ENCODE assay signal across 17 cellular contexts in genomic region chr3:162390891-162391290, GRCh38.
DNase-seq lines count a peak whose midpoint lies in the region; ATAC-seq, FAIRE-seq and TF ChIP-seq lines count a peak whose summit lies in the region.
"Had no signal": no experiment of that assay in that cellular context is flagged by ENCODE, and none has a peak within 500 bp of the region (broad histone marks: within the 10 kb centered on the region; RNA-seq: fewer than 3 reads in every experiment).

No MANE protein-coding gene starts in this region.

- no peak overlapping the region for H3K4me3 Mint-ChIP-seq in H9
- H3K4me3 Mint-ChIP-seq: activated naive CD4-positive, alpha-beta T cell treated with anti-CD3 and anti-CD28 coated beads for 36 hours; stimulated activated effector memory CD8-positive, alpha-beta T cell treated with anti-CD3 and anti-CD28 coated beads, Interleukin-12 subunit alpha, Interleukin-12 subunit beta, amount 100 ng/mL, for 72 hours had no signal

- H3K79me1 ChIP-seq in IMR-90 (ENCODE audit: low read depth in 1 of 2, low read length in 2 of 2) (no peaks in the 10 kb centered on the region), mesendoderm (ENCODE audit: low read length) (no peaks in the 10 kb centered on the region), H9 (ENCODE audit: insufficient read depth, low read depth, low read length, poor library complexity, severe bottlenecking) (no peaks in the 10 kb centered on the region)

- H3K9me3 ChIP-seq in IMR-90 (ENCODE audit: control insufficient read depth, insufficient read depth, low read length), result no peaks in the 10 kb centered on the region
- H3K9me3 ChIP-seq in H9 (ENCODE audit: control insufficient read depth, low read depth, low read length), result peaks cover 10% of the 10 kb centered on the region
- no peaks in the 10 kb centered on the region for H3K9me3 ChIP-seq in SJCRH30 (replicated peaks)
- H3K9me3 ChIP-seq in HAP-1, result no peaks in the 10 kb centered on the region
- H3K9me3 ChIP-seq: BLaER1 treated with 17β-estradiol and CSF1 and Interleukin-3, amounts not matched to agents 10 nM and 100 nM; lower lobe of right lung; uterus had no signal

- H2BK120ac ChIP-seq in IMR-90 (ENCODE audit: low read depth, low read length) (peak overlapping the region; percentile 67), mesendoderm (ENCODE audit: low read depth, low read length) (no peak overlapping the region), H9 (ENCODE audit: low read depth, low read length, poor library complexity, severe bottlenecking) (no peak overlapping the region)

- TF ChIP-seq CTCF in AG10803 (conservative IDR thresholded peaks at IDR 0.05; ENCODE audit: low read length) (no peak), IMR-90 (conservative IDR thresholded peaks at IDR 0.05; ENCODE audit: low read depth, low read length) (no peak), bronchial epithelial cell (IDR thresholded peaks at IDR 0.05; ENCODE audit: insufficient read depth, low read length, severe bottlenecking) (no peak), H9 (conservative IDR thresholded peaks at IDR 0.05) (no peak)

- no peaks in the 10 kb centered on the region for H3K36me3 ChIP-seq in IMR-90 (ENCODE audit: control insufficient read depth, insufficient read depth, low read length)
- no peaks in the 10 kb centered on the region for H3K36me3 ChIP-seq in bronchial epithelial cell (ENCODE audit: control insufficient read depth, insufficient read depth, low read length)
- no peaks in the 10 kb centered on the region for H3K36me3 ChIP-seq in mesendoderm (ENCODE audit: control insufficient read depth, insufficient read depth, low read length)
- H3K36me3 ChIP-seq in SJCRH30, result no peaks in the 10 kb centered on the region
- no peaks in the 10 kb centered on the region for H3K36me3 ChIP-seq in HAP-1 (replicated peaks)
- H3K36me3 ChIP-seq: BLaER1 treated with 17β-estradiol and CSF1 and Interleukin-3, amounts not matched to agents 10 nM and 100 nM; lower lobe of right lung; uterus had no signal

- no peak overlapping the region for H3K4me3 ChIP-seq in AG10803 (ENCODE audit: low read length)
- no peak overlapping the region for H3K4me3 ChIP-seq in IMR-90 (ENCODE audit: insufficient read depth, low read depth, low read length)
- H3K4me3 ChIP-seq in bronchial epithelial cell (ENCODE audit: low read depth, low read length), result no peak overlapping the region
- no peak overlapping the region for H3K4me3 ChIP-seq in mesendoderm (ENCODE audit: low read length)
- no peak overlapping the region for H3K4me3 ChIP-seq in SJCRH30
- no peak overlapping the region for H3K4me3 ChIP-seq in HAP-1
- H3K4me3 ChIP-seq: BLaER1 treated with 17β-estradiol and CSF1 and Interleukin-3, amounts not matched to agents 10 nM and 100 nM; hepatocyte; lower lobe of right lung; uterus had no signal

- no peaks in the 10 kb centered on the region for H3K9me1 ChIP-seq in IMR-90 (ENCODE audit: insufficient read depth, low read length)

- intact Hi-C loops in IMR-90 (cut with micrococcal nuclease), result no loop called here

- H2BK20ac ChIP-seq in IMR-90 (ENCODE audit: low read depth, low read length), result peak overlapping the region; percentile 61; the same call in 1 of the 2 replicates
- H2BK20ac ChIP-seq in H9 (ENCODE audit: low read depth, low read length, poor library complexity, severe bottlenecking), result no peak overlapping the region

- H3K9ac ChIP-seq in IMR-90 (ENCODE audit: low read depth, low read length) (no peak overlapping the region), mesendoderm (ENCODE audit: low read length) (no peak overlapping the region), H9 (ENCODE audit: extremely low read depth, insufficient read length, low read length) (no peak overlapping the region)
- H3K9ac ChIP-seq: BLaER1 treated with 17β-estradiol and CSF1 and Interleukin-3, amounts not matched to agents 10 nM and 100 nM had no signal

- H3K23me2 ChIP-seq in H9 (ENCODE audit: insufficient read length, low read depth, low read length, poor library complexity, severe bottlenecking), result no peaks in the 10 kb centered on the region

- no peak for TF ChIP-seq POLR2A in IMR-90 (IDR thresholded peaks at IDR 0.05; ENCODE audit: low read depth, low read length)

- H3K23ac ChIP-seq in IMR-90 (ENCODE audit: low read depth, low read length) (no peak overlapping the region), mesendoderm (ENCODE audit: low read length) (no peak overlapping the region), H9 (ENCODE audit: insufficient read length, low read depth, low read length) (no peak overlapping the region)

- dilution Hi-C loops in IMR-90 (cut with HindIII; ENCODE audit: low sequenced_read_pairs, unreplicated experiment), result no loop called here

- H3K4me2 ChIP-seq in IMR-90 (ENCODE audit: low read depth, low read length) (peak overlapping the region; percentile 20; the same call in 1 of the 2 replicates), mesendoderm (ENCODE audit: low read length) (no peak overlapping the region), H9 (ENCODE audit: insufficient read depth, insufficient read length, low read length) (no peak overlapping the region)
- H3K4me2 ChIP-seq: BLaER1 treated with 17β-estradiol and CSF1 and Interleukin-3, amounts not matched to agents 10 nM and 100 nM; hepatocyte had no signal

- H4K91ac ChIP-seq in IMR-90 (ENCODE audit: insufficient read depth, low read depth, low read length), result no peak overlapping the region
- H4K91ac ChIP-seq in H9 (ENCODE audit: insufficient read length, low read depth, low read length), result no peak overlapping the region

- H3K14ac ChIP-seq in IMR-90 (replicated peaks; ENCODE audit: low read depth, low read length) (no peak overlapping the region), H9 (ENCODE audit: insufficient read depth, low read length) (no peak overlapping the region)

- H2AFZ ChIP-seq in IMR-90 (replicated peaks; ENCODE audit: low read length, poor library complexity) (no peak overlapping the region), H9 (ENCODE audit: low read length) (no peak overlapping the region)
- H2AFZ ChIP-seq: hepatocyte had no signal

- H4K5ac ChIP-seq in IMR-90 (ENCODE audit: low read depth, low read length) (no peak overlapping the region), mesendoderm (ENCODE audit: low read length) (no peak overlapping the region), H9 (ENCODE audit: insufficient read length, low read depth, low read length) (no peak overlapping the region)

- peak overlapping the region; percentile 91 for H2BK5ac ChIP-seq in IMR-90 (ENCODE audit: low read depth, low read length, poor library complexity, severe bottlenecking)
- no peak overlapping the region for H2BK5ac ChIP-seq in mesendoderm (ENCODE audit: low read length)
- H2BK5ac ChIP-seq in H9 (ENCODE audit: insufficient read length, low read length), result no peak overlapping the region

- peak; percentile 84 for ATAC-seq in IMR-90 (ENCODE audit: low read depth)
- ATAC-seq: lower lobe of right lung; stimulated activated effector memory CD8-positive, alpha-beta T cell treated with anti-CD3 and anti-CD28 coated beads, Interleukin-12 subunit alpha, Interleukin-12 subunit beta, amount 100 ng/mL, for 72 hours had no signal

- H2AK5ac ChIP-seq in IMR-90 (ENCODE audit: low read depth, low read length) (no peak overlapping the region), mesendoderm (ENCODE audit: low read length) (no peak overlapping the region), H9 (ENCODE audit: insufficient read length, low read length) (no peak overlapping the region)

- no peaks in the 10 kb centered on the region for H3K27me3 ChIP-seq in IMR-90 (ENCODE audit: control insufficient read depth, insufficient read depth, low read length)
- H3K27me3 ChIP-seq in bronchial epithelial cell (ENCODE audit: control insufficient read depth, insufficient read depth, low read length), result no peaks in the 10 kb centered on the region
- H3K27me3 ChIP-seq in mesendoderm (ENCODE audit: insufficient read depth, low read length, poor library complexity), result no peaks in the 10 kb centered on the region
- no peaks in the 10 kb centered on the region for H3K27me3 ChIP-seq in H9 (ENCODE audit: insufficient read depth, low read length)
- no peaks in the 10 kb centered on the region for H3K27me3 ChIP-seq in SJCRH30
- H3K27me3 ChIP-seq in HAP-1 (ENCODE audit: low read depth), result no peaks in the 10 kb centered on the region
- H3K27me3 ChIP-seq: BLaER1 treated with 17β-estradiol and CSF1 and Interleukin-3, amounts not matched to agents 10 nM and 100 nM; hepatocyte; uterus had no signal

- H4K8ac ChIP-seq in IMR-90 (ENCODE audit: low read depth in 2 of 2, low read length in 2 of 2), result no peak overlapping the region; a peak in 1 of 4 replicates
- no peak overlapping the region for H4K8ac ChIP-seq in mesendoderm (ENCODE audit: low read depth, low read length)
- no peak overlapping the region for H4K8ac ChIP-seq in H9 (replicated peaks; ENCODE audit: insufficient read length, low read depth, low read length)

- H3K4ac ChIP-seq in IMR-90 (ENCODE audit: low read depth, low read length) (no peak overlapping the region), mesendoderm (ENCODE audit: low read depth, low read length) (no peak overlapping the region), H9 (ENCODE audit: low read depth, low read length) (no peak overlapping the region)

- peak; percentile 71 for DNase-seq in AG10803 (ENCODE audit: low read depth)
- peak; percentile 85 for DNase-seq in IMR-90
- DNase-seq in bronchial epithelial cell (ENCODE audit: low read depth), result peak; percentile 65
- DNase-seq in mesendoderm, result peak; percentile 1
- DNase-seq in H9, result no peak
- DNase-seq in SJCRH30, result no peak
- no peak for DNase-seq in HAP-1 (ENCODE audit: low spot score in 2 of 2)
- DNase-seq in NCI-H2171 treated with DMSO at 0.1 percent for 48 hours (lab: John Stamatoyannopoulos, UW), result no peak
- DNase-seq: activated naive CD4-positive, alpha-beta T cell treated with anti-CD3 and anti-CD28 coated beads for 36 hours; cortex of kidney; lower lobe of right lung; occipital lobe; T-helper 9 cell; uterus had no signal

- in situ Hi-C loops in IMR-90 (cut with MboI; ENCODE audit: low sequenced_read_pairs) (no loop called here), HAP-1 (cut with MboI; ENCODE audit: low sequenced_read_pairs) (no loop called here)

- no peak overlapping the region for H3T11ph ChIP-seq in H9 (ENCODE audit: low read length)

- H3K4me1 ChIP-seq in IMR-90 (ENCODE audit: control insufficient read depth, insufficient read depth, low read length), result peaks cover 3% of the 10 kb centered on the region; the same call in 1 of the 2 replicates
- no peaks in the 10 kb centered on the region for H3K4me1 ChIP-seq in mesendoderm (ENCODE audit: control insufficient read depth, low read depth, low read length)
- H3K4me1 ChIP-seq in H9 (ENCODE audit: insufficient read depth, low read length), result no peaks in the 10 kb centered on the region
- no peaks in the 10 kb centered on the region for H3K4me1 ChIP-seq in SJCRH30
- H3K4me1 ChIP-seq in HAP-1, result no peaks in the 10 kb centered on the region
- H3K4me1 ChIP-seq: BLaER1 treated with 17β-estradiol and CSF1 and Interleukin-3, amounts not matched to agents 10 nM and 100 nM; lower lobe of right lung; uterus had no signal

- H3K18ac ChIP-seq in IMR-90 (ENCODE audit: low read depth, low read length), result no peak overlapping the region
- no peak overlapping the region for H3K18ac ChIP-seq in mesendoderm (ENCODE audit: low read length)
- no peak overlapping the region for H3K18ac ChIP-seq in H9 (ENCODE audit: insufficient read length, low read depth, low read length)

- no peaks in the 10 kb centered on the region for H3K27me3 Mint-ChIP-seq in H9 (ENCODE audit: low read depth)

- no peak for TF ChIP-seq RAD21 in IMR-90 (IDR thresholded peaks at IDR 0.05; ENCODE audit: low read length)

- H2AK9ac ChIP-seq in IMR-90 (replicated peaks; ENCODE audit: low read depth, low read length, poor library complexity), result no peak overlapping the region

- no peak overlapping the region for H2BK12ac ChIP-seq in H9 (ENCODE audit: insufficient read length, low read depth, low read length)

- WGBS in IMR-90 (ENCODE audit: extremely low coverage in 2 of 2, insufficient read length in 1 of 2), 2 experiments, result no CpG with 5 or more reads among the region's 3 CpGs
- no CpG with 5 or more reads among the region's 3 CpGs for WGBS in mesendoderm (ENCODE audit: extremely low coverage, insufficient coverage, low lambda C conversion rate)
- WGBS in H9 (ENCODE audit: extremely low coverage, insufficient read length, low lambda C conversion rate), result no CpG with 5 or more reads among the region's 3 CpGs

- peaks cover 11 to 15% of the 10 kb centered on the region in 2 experiments for H3K9me3 Mint-ChIP-seq in H9

- no TSS peak for BruUV-seq in IMR-90 (replicated peaks; lab: Mats Ljungman, UMichigan)

- H3K79me2 ChIP-seq in mesendoderm (ENCODE audit: control insufficient read depth, insufficient read depth, low read length) (no peaks in the 10 kb centered on the region), H9 (ENCODE audit: insufficient read depth, low read length) (no peaks in the 10 kb centered on the region)
- H3K79me2 ChIP-seq: hepatocyte had no signal

- CTCF ChIA-PET in IMR-90 (lab: Yijun Ruan, JAX), result no interaction called here

- H3K4me1 Mint-ChIP-seq in H9, result no peaks in the 10 kb centered on the region
- H3K4me1 Mint-ChIP-seq: stimulated activated effector memory CD8-positive, alpha-beta T cell treated with anti-CD3 and anti-CD28 coated beads, Interleukin-12 subunit alpha, Interleukin-12 subunit beta, amount 100 ng/mL, for 72 hours had no signal

- H3K27ac ChIP-seq in IMR-90 (ENCODE audit: insufficient read depth, low read length), result no peak overlapping the region
- H3K27ac ChIP-seq in mesendoderm (ENCODE audit: low read depth, low read length), result no peak overlapping the region
- H3K27ac ChIP-seq in H9 (ENCODE audit: insufficient read length, low read depth, low read length), result no peak overlapping the region
- H3K27ac ChIP-seq in SJCRH30, result no peak overlapping the region
- H3K27ac ChIP-seq: BLaER1 treated with 17β-estradiol and CSF1 and Interleukin-3, amounts not matched to agents 10 nM and 100 nM; hepatocyte; lower lobe of right lung; uterus had no signal

- H3K36me3 Mint-ChIP-seq in H9 (ENCODE audit: insufficient read depth in 1 of 3, low read depth in 3 of 3), result peaks cover 4 to 19% (median 15%) of the 10 kb centered on the region in 3 experiments; a peak in 5 of 7 replicates
- H3K36me3 Mint-ChIP-seq: stimulated activated effector memory CD8-positive, alpha-beta T cell treated with anti-CD3 and anti-CD28 coated beads, Interleukin-12 subunit alpha, Interleukin-12 subunit beta, amount 100 ng/mL, for 72 hours had no signal

- H3K56ac ChIP-seq in IMR-90 (ENCODE audit: extremely low read depth, insufficient read depth, low read length) (no peak overlapping the region), mesendoderm (ENCODE audit: low read length) (no peak overlapping the region), H9 (ENCODE audit: insufficient read length, low read depth, low read length) (no peak overlapping the region)

- POLR2A ChIA-PET in IMR-90 (lab: Charles Lee; ENCODE audit: unreplicated experiment), result no interaction called here

- no peaks in the 10 kb centered on the region for H4K20me1 ChIP-seq in IMR-90 (ENCODE audit: insufficient read depth, low read length)
- no peaks in the 10 kb centered on the region for H4K20me1 ChIP-seq in H9 (ENCODE audit: control insufficient read depth, insufficient read depth, insufficient read length)
- H4K20me1 ChIP-seq: BLaER1 treated with 17β-estradiol and CSF1 and Interleukin-3, amounts not matched to agents 10 nM and 100 nM had no signal

- H3K27ac Mint-ChIP-seq in H9, result no peak overlapping the region; a peak in 1 of 7 replicates
- H3K27ac Mint-ChIP-seq: activated naive CD4-positive, alpha-beta T cell treated with anti-CD3 and anti-CD28 coated beads for 36 hours; stimulated activated effector memory CD8-positive, alpha-beta T cell treated with anti-CD3 and anti-CD28 coated beads, Interleukin-12 subunit alpha, Interleukin-12 subunit beta, amount 100 ng/mL, for 72 hours had no signal

- no peak for FAIRE-seq in bronchial epithelial cell (lab: Jason Lieb, UNC)

- H2BK15ac ChIP-seq in IMR-90 (ENCODE audit: low read depth, low read length) (no peak overlapping the region), mesendoderm (replicated peaks; ENCODE audit: low read depth) (no peak overlapping the region), H9 (ENCODE audit: low read depth, low read length) (no peak overlapping the region)

Comparison
In these comparisons a context has a peak if more than half of its experiments do, and no peak if none do; other contexts are left out.
1. DNase-seq: peak in AG10803 (single experiment), IMR-90 (single experiment), bronchial epithelial cell (single experiment) and mesendoderm (single experiment); none in H9 (single experiment), SJCRH30 (0 of 2), HAP-1 (0 of 2) and NCI-H2171 treated with DMSO at 0.1 percent for 48 hours (single experiment).